ENCODE assay signal across 23 cellular contexts in the genomic region with DNA sequence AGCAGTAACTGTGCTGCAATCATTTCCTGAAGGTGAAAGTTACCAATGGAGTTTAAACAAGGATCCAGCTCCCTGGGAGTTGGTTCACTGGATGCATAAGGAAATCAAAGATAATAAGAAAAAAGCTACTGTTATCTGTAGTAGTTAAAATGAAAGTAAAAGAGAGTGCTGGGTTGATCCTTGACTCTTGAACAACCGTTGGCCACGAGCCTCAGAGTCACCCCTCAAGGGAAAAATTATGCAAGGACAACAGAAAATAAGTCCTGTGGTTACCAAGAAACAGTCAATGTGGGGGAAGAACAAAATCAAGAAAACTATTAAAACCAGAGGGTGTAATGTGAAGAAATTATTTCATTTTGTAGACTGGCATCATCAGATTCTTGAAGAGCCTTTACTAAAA. TPM values are rescaled to one million over a fixed set of nuclear protein-coding genes. Genes with fewer than 3 reads are reported as not detected.
DNase-seq lines count a peak whose midpoint lies in the region; ATAC-seq and TF ChIP-seq lines count a peak whose summit lies in the region.
"Had no signal": no experiment of that assay in that cellular context is flagged by ENCODE, and none has a peak within 500 bp of the region (broad histone marks: within the 10 kb centered on the region; RNA-seq: fewer than 3 reads in every experiment).

No MANE protein-coding gene starts in this region.

- H3K9me3 Mint-ChIP-seq in activated CD8-positive, alpha-beta memory T cell treated with anti-CD3 and anti-CD28 coated beads, Interleukin-2, amount 10 ng/mL, durations not matched to agents 7 days and 5 days (ENCODE audit: low read depth), result no peaks in the 10 kb centered on the region
- peaks cover 0 to 4% (median 0%) of the 10 kb centered on the region in 9 donors for H3K9me3 Mint-ChIP-seq in naive thymus-derived CD8-positive, alpha-beta T cell
- H3K9me3 Mint-ChIP-seq: activated T-cell treated with anti-CD3 and anti-CD28 coated beads, Interleukin-2, amount 50 U/mL, for 24 hours; stimulated activated naive CD8-positive, alpha-beta T cell treated with anti-CD3 and anti-CD28 coated beads, Interleukin-15, amount 100 ng/mL, for 72 hours had no signal

- no peak for TF ChIP-seq CTCF in NB4 (IDR thresholded peaks at IDR 0.05; ENCODE audit: low read depth, low read length)
- TF ChIP-seq CTCF in choroid plexus epithelial cell (conservative IDR thresholded peaks at IDR 0.05; ENCODE audit: low read depth, low read length), result no peak
- no peak for TF ChIP-seq CTCF in upper lobe of left lung (IDR thresholded peaks at IDR 0.05)
- TF ChIP-seq CTCF in A673 (conservative IDR thresholded peaks at IDR 0.05; ENCODE audit: low read depth, low read length), result no peak

- H3K36me3 ChIP-seq in skeletal muscle tissue (ENCODE audit: control insufficient read depth in 3 of 3, insufficient read depth in 3 of 3, low read length in 3 of 3) (no peaks in the 10 kb centered on the region), upper lobe of left lung (no peaks in the 10 kb centered on the region), A673 (ENCODE audit: insufficient read depth, low read length, poor library complexity, severe bottlenecking) (no peaks in the 10 kb centered on the region)
- H3K36me3 ChIP-seq: right lobe of liver, uterus had no signal

- 54 to 60% methylated on average over 2 of the region's 2 CpGs for WGBS in upper lobe of left lung, 2 donors

- no TSS peak for BruUV-seq in A673 (replicated peaks; lab: Mats Ljungman, UMichigan)

- no peak for TF ChIP-seq EP300 in upper lobe of left lung (IDR thresholded peaks at IDR 0.05)

- peak overlapping the region; percentile 10 for H3K4me3 Mint-ChIP-seq in activated CD8-positive, alpha-beta memory T cell treated with anti-CD3 and anti-CD28 coated beads, Interleukin-2, amount 10 ng/mL, durations not matched to agents 7 days and 5 days
- H3K4me3 Mint-ChIP-seq in naive thymus-derived CD8-positive, alpha-beta T cell, result no peak overlapping the region
- H3K4me3 Mint-ChIP-seq: activated naive CD4-positive, alpha-beta T cell treated with anti-CD3 and anti-CD28 coated beads, Interleukin-2, amount 50 U/mL, for 24 hours; activated T-cell treated with anti-CD3 and anti-CD28 coated beads, Interleukin-2, amount 50 U/mL, for 24 hours had no signal

- H3K36me3 Mint-ChIP-seq in activated CD8-positive, alpha-beta memory T cell treated with anti-CD3 and anti-CD28 coated beads, Interleukin-2, amount 10 ng/mL, durations not matched to agents 7 days and 5 days, result no peaks in the 10 kb centered on the region
- H3K36me3 Mint-ChIP-seq in naive thymus-derived CD8-positive, alpha-beta T cell, result no peaks in the 10 kb centered on the region
- H3K36me3 Mint-ChIP-seq: activated naive CD4-positive, alpha-beta T cell treated with anti-CD3 and anti-CD28 coated beads, Interleukin-2, amount 50 U/mL, for 24 hours had no signal

- CTCF ChIA-PET in activated CD8-positive, alpha-beta memory T cell treated with anti-CD3 and anti-CD28 coated beads, Interleukin-2, amount 10 ng/mL, durations not matched to agents 7 days and 5 days (lab: Charles Lee), result no interaction called here
- CTCF ChIA-PET in A673 (lab: Charles Lee), result no interaction called here

- TF ChIP-seq POLR2A in NB4 (IDR thresholded peaks at IDR 0.05; ENCODE audit: extremely low read depth, insufficient read length), result no peak
- TF ChIP-seq POLR2A in upper lobe of left lung (IDR thresholded peaks at IDR 0.05), result no peak

- H3K27ac Mint-ChIP-seq in activated CD8-positive, alpha-beta memory T cell treated with anti-CD3 and anti-CD28 coated beads, Interleukin-2, amount 10 ng/mL, durations not matched to agents 7 days and 5 days, result no peak overlapping the region
- H3K27ac Mint-ChIP-seq in naive thymus-derived CD8-positive, alpha-beta T cell, result no peak overlapping the region
- H3K27ac Mint-ChIP-seq: activated naive CD4-positive, alpha-beta T cell treated with anti-CD3 and anti-CD28 coated beads, Interleukin-2, amount 50 U/mL, for 24 hours; activated T-cell treated with anti-CD3 and anti-CD28 coated beads, Interleukin-2, amount 50 U/mL, for 24 hours had no signal

- peaks cover 7% of the 10 kb centered on the region for H3K27me3 Mint-ChIP-seq in activated CD8-positive, alpha-beta memory T cell treated with anti-CD3 and anti-CD28 coated beads, Interleukin-2, amount 10 ng/mL, durations not matched to agents 7 days and 5 days
- peaks cover 0 to 14% (median 7%) of the 10 kb centered on the region in 5 donors for H3K27me3 Mint-ChIP-seq in naive thymus-derived CD8-positive, alpha-beta T cell

- H3K4me1 Mint-ChIP-seq in activated CD8-positive, alpha-beta memory T cell treated with anti-CD3 and anti-CD28 coated beads, Interleukin-2, amount 10 ng/mL, durations not matched to agents 7 days and 5 days, result peaks cover 6% of the 10 kb centered on the region
- no peaks in the 10 kb centered on the region for H3K4me1 Mint-ChIP-seq in naive thymus-derived CD8-positive, alpha-beta T cell
- H3K4me1 Mint-ChIP-seq: activated naive CD4-positive, alpha-beta T cell treated with anti-CD3 and anti-CD28 coated beads, Interleukin-2, amount 50 U/mL, for 24 hours had no signal

- no peak for DNase-seq in activated CD8-positive, alpha-beta memory T cell treated with anti-CD3 and anti-CD28 coated beads, Interleukin-2, amount 10 ng/mL, durations not matched to agents 7 days and 5 days
- no peak for DNase-seq in activated CD8-positive, alpha-beta memory T cell treated with anti-CD3 and anti-CD28 coated beads, Interleukin-2, amount 50 U/mL, for 48 hours
- DNase-seq in NB4 (ENCODE audit: low read depth) (peak; percentile 63), choroid plexus epithelial cell (ENCODE audit: low read depth) (peak; percentile 25), upper lobe of left lung (no peak), A673 (ENCODE audit: low spot score) (no peak)
- no peak for DNase-seq in naive thymus-derived CD8-positive, alpha-beta T cell
- DNase-seq: ACHN; activated CD4-positive, alpha-beta T cell treated with anti-CD3 and anti-CD28 coated beads, Interleukin-2, amount 50 U/mL, for 1 hour; activated T-cell treated with anti-CD3 and anti-CD28 coated beads, Interleukin-2, amount 50 U/mL, for 24 hours; body of pancreas; dorsolateral prefrontal cortex; erythroblast; hippocampal formation; midbrain; NCI-H187; NCI-H510A; right lobe of liver; stimulated activated naive CD8-positive, alpha-beta T cell treated with anti-CD3 and anti-CD28 coated beads, Interleukin-15, amount 100 ng/mL, for 72 hours; uterus had no signal

- no peak for ATAC-seq in activated CD8-positive, alpha-beta memory T cell treated with anti-CD3 and anti-CD28 coated beads, Interleukin-2, amount 10 ng/mL, durations not matched to agents 7 days and 5 days
- ATAC-seq in upper lobe of left lung (ENCODE audit: low FRiP score in 2 of 2), result no peak
- no peak for ATAC-seq in naive thymus-derived CD8-positive, alpha-beta T cell
- ATAC-seq: body of pancreas; right lobe of liver; stimulated activated naive CD8-positive, alpha-beta T cell treated with anti-CD3 and anti-CD28 coated beads, Interleukin-15, amount 100 ng/mL, for 72 hours had no signal

- no peaks in the 10 kb centered on the region for H3K9me3 ChIP-seq in skeletal muscle tissue (ENCODE audit: control insufficient read depth in 3 of 3, low read length in 3 of 3)
- peaks cover 0 to 3% (median 0%) of the 10 kb centered on the region in 4 donors for H3K9me3 ChIP-seq in upper lobe of left lung
- no peaks in the 10 kb centered on the region for H3K9me3 ChIP-seq in A673 (ENCODE audit: low read depth, low read length, poor library complexity, severe bottlenecking)
- H3K9me3 ChIP-seq: body of pancreas, right lobe of liver, uterus had no signal

- peaks cover 3 to 10% (median 3%) of the 10 kb centered on the region in 3 donors for H3K4me1 ChIP-seq in skeletal muscle tissue (ENCODE audit: control insufficient read depth in 3 of 3, insufficient read depth in 3 of 3, low read length in 3 of 3)
- H3K4me1 ChIP-seq in upper lobe of left lung, result no peaks in the 10 kb centered on the region
- H3K4me1 ChIP-seq in A673 (ENCODE audit: insufficient read depth, low read length, poor library complexity, severe bottlenecking), result no peaks in the 10 kb centered on the region
- H3K4me1 ChIP-seq: body of pancreas, right lobe of liver, uterus had no signal

- H3K4me3 ChIP-seq in NB4 (ENCODE audit: low read depth, low read length) (no peak overlapping the region), choroid plexus epithelial cell (ENCODE audit: low read depth, low read length) (no peak overlapping the region), skeletal muscle tissue (ENCODE audit: low read length in 3 of 3) (no peak overlapping the region), upper lobe of left lung (no peak overlapping the region), A673 (ENCODE audit: low read depth, low read length, poor library complexity, severe bottlenecking) (no peak overlapping the region)
- H3K4me3 ChIP-seq: body of pancreas, dorsolateral prefrontal cortex, right lobe of liver, uterus had no signal

- H3K27ac ChIP-seq in skeletal muscle tissue (ENCODE audit: low read depth, low read length), result peak overlapping the region; percentile 21
- H3K27ac ChIP-seq in upper lobe of left lung, result no peak overlapping the region
- no peak overlapping the region for H3K27ac ChIP-seq in A673 (ENCODE audit: low read depth, low read length, poor library complexity, severe bottlenecking)
- H3K27ac ChIP-seq: body of pancreas, dorsolateral prefrontal cortex, right lobe of liver, uterus had no signal

- POLR2A ChIA-PET in A673 (lab: Charles Lee; ENCODE audit: low non-redundant PET), result no interaction called here
- POLR2A ChIA-PET in naive thymus-derived CD8-positive, alpha-beta T cell (lab: Charles Lee), result no interaction called here

- no peak overlapping the region for H3K9ac ChIP-seq in skeletal muscle tissue (ENCODE audit: low read depth in 1 of 3, low read length in 3 of 3)

- intact Hi-C loops in A673 (cut with micrococcal nuclease; ENCODE audit: unreplicated experiment), result no loop called here

- H3K27me3 ChIP-seq in skeletal muscle tissue (ENCODE audit: control insufficient read depth in 3 of 3, insufficient read depth in 3 of 3, low read length in 3 of 3), result no peaks in the 10 kb centered on the region
- no peaks in the 10 kb centered on the region for H3K27me3 ChIP-seq in upper lobe of left lung
- H3K27me3 ChIP-seq in A673 (replicated peaks; ENCODE audit: insufficient read depth, low read depth, low read length, poor library complexity), result no peaks in the 10 kb centered on the region
- H3K27me3 ChIP-seq: body of pancreas, dorsolateral prefrontal cortex, right lobe of liver, uterus had no signal

RNA-seq across cellular contexts. Expression of a gene that starts 49.7 kb away (rescaled TPM):
- under 1 TPM; 0.21 to 0.58 TPM for total RNA-seq in activated CD8-positive, alpha-beta memory T cell treated with anti-CD3 and anti-CD28 coated beads, Interleukin-2, amount 10 ng/mL, durations not matched to agents 7 days and 5 days
- total RNA-seq in skeletal muscle tissue, result 61.6 TPM
- 1 to 10 TPM in 1 of 6 donors, under 1 TPM in 3, not detected in 2; 0.37 to 1.1 (median 0.63) TPM for total RNA-seq in upper lobe of left lung
- total RNA-seq in A673 (2021), result 0.15 and 0.26 TPM in 2 replicates
- total RNA-seq in naive thymus-derived CD8-positive, alpha-beta T cell, result not detected
- polyA plus RNA-seq in naive thymus-derived CD8-positive, alpha-beta T cell, result under 1 TPM in 1 of 3 donors, not detected in 2; 0.30 TPM
- total RNA-seq: Daoy had no signal

Comparison
In these comparisons a context has a peak if more than half of its experiments do, and no peak if none do; other contexts are left out.
1. DNase-seq: peak in NB4 (single experiment) and choroid plexus epithelial cell (single experiment); none in activated CD8-positive, alpha-beta memory T cell treated with anti-CD3 and anti-CD28 coated beads, Interleukin-2, amount 10 ng/mL, durations not matched to agents 7 days and 5 days (single experiment), activated CD8-positive, alpha-beta memory T cell treated with anti-CD3 and anti-CD28 coated beads, Interleukin-2, amount 50 U/mL, for 48 hours (single experiment), upper lobe of left lung (0 of 2), A673 (single experiment) and naive thymus-derived CD8-positive, alpha-beta T cell (0 of 10).
2. RNA of a gene that starts 49.7 kb away (total RNA-seq): 61.6 TPM in skeletal muscle tissue (single experiment); 0.21 to 0.58 TPM in activated CD8-positive, alpha-beta memory T cell treated with anti-CD3 and anti-CD28 coated beads, Interleukin-2, amount 10 ng/mL, durations not matched to agents 7 days and 5 days, 0.37 to 1.1 TPM in upper lobe of left lung, not detected in naive thymus-derived CD8-positive, alpha-beta T cell and 0.15 to 0.26 TPM in A673; every median in the first group is over 10 times any median in the second.